ENCODE assay signal across 12 cellular contexts in genomic region chr11:129323896-129324522, GRCh38. TPM values are rescaled to one million over a fixed set of nuclear protein-coding genes. Genes with fewer than 3 reads are reported as not detected.
DNase-seq lines count a peak whose midpoint lies in the region; ATAC-seq and TF ChIP-seq lines count a peak whose summit lies in the region.
"Had no signal": no experiment of that assay in that cellular context is flagged by ENCODE, and none has a peak within 500 bp of the region (broad histone marks: within the 10 kb centered on the region; RNA-seq: fewer than 3 reads in every experiment).

No MANE protein-coding gene starts in this region.

- CTCF ChIA-PET in naive thymus-derived CD4-positive, alpha-beta T cell (lab: Charles Lee): no interaction called here

- H3K79me2 ChIP-seq in MM.1S (ENCODE audit: low read length): no peaks in the 10 kb centered on the region

- H3K9me3 ChIP-seq in naive thymus-derived CD4-positive, alpha-beta T cell (ENCODE audit: control insufficient read depth in 2 of 3, low read length in 3 of 3): no peaks in the 10 kb centered on the region
- H3K9me3 ChIP-seq in MM.1S (replicated peaks; ENCODE audit: insufficient read depth, low read length): no peaks in the 10 kb centered on the region

- H3K27me3 ChIP-seq in naive thymus-derived CD4-positive, alpha-beta T cell (ENCODE audit: control insufficient read depth in 2 of 2, insufficient read depth in 2 of 2, low read length in 2 of 2): no peaks in the 10 kb centered on the region
- no peaks in the 10 kb centered on the region for H3K27me3 ChIP-seq in MM.1S (replicated peaks; ENCODE audit: insufficient read depth, low read length)

- no peaks in the 10 kb centered on the region for H3K4me1 ChIP-seq in naive thymus-derived CD4-positive, alpha-beta T cell (ENCODE audit: control insufficient read depth in 2 of 2, insufficient read depth in 2 of 2, low read length in 2 of 2)
- no peaks in the 10 kb centered on the region for H3K4me1 ChIP-seq in MM.1S (ENCODE audit: low read length)

- DNase-seq in AG09319 (ENCODE audit: extremely low read depth, low read depth): peak; percentile 4
- peak; percentile 91 for DNase-seq in NB4 (ENCODE audit: low read depth)
- no peak for DNase-seq in naive thymus-derived CD4-positive, alpha-beta T cell
- DNase-seq in NCI-H187 (lab: John Stamatoyannopoulos, UW): no peak
- no peak for DNase-seq in MM.1S
- DNase-seq: DMS79 treated with DMSO at 0.1 percent for 48 hours, posterior cingulate gyrus had no signal

- ATAC-seq in naive thymus-derived CD4-positive, alpha-beta T cell: peak; percentile 76
- ATAC-seq in GM18858 (IDR thresholded peaks at IDR 0.05; ENCODE audit: unreplicated experiment) (no peak), HG03135 (IDR thresholded peaks at IDR 0.05; ENCODE audit: unreplicated experiment) (no peak)

- H3K4me2 ChIP-seq in MM.1S (ENCODE audit: low read depth, low read length): no peak overlapping the region

- peaks cover 52% of the 10 kb centered on the region for H3K4me1 Mint-ChIP-seq in dendritic cell treated with granulocyte-macrophage colony-stimulating factor and Interleukin-4, amounts not matched to agents 40 ng/mL and 50 ng/mL, for 4 days (ENCODE audit: low read depth)
- H3K4me1 Mint-ChIP-seq in naive thymus-derived CD4-positive, alpha-beta T cell: peaks cover 0 to 5% (median 0%) of the 10 kb centered on the region in 7 donors

- no peak overlapping the region for H3K4me3 ChIP-seq in NB4 (ENCODE audit: low read depth, low read length)
- no peak overlapping the region for H3K4me3 ChIP-seq in naive thymus-derived CD4-positive, alpha-beta T cell (ENCODE audit: low read length)
- no peak overlapping the region for H3K4me3 ChIP-seq in MM.1S (ENCODE audit: low read length)

- no peak overlapping the region for H2AFZ ChIP-seq in MM.1S (ENCODE audit: low read length)

- H3K9me2 ChIP-seq in MM.1S (replicated peaks; ENCODE audit: insufficient read depth, low read length): no peaks in the 10 kb centered on the region

- no peak for TF ChIP-seq CTCF in AG09319 (IDR thresholded peaks at IDR 0.05; ENCODE audit: low read depth, low read length)
- TF ChIP-seq CTCF in NB4 (IDR thresholded peaks at IDR 0.05; ENCODE audit: low read depth, low read length): no peak
- no peak for TF ChIP-seq CTCF in MM.1S (IDR thresholded peaks at IDR 0.05; ENCODE audit: low read length)

- no peak for TF ChIP-seq POLR2A in NB4 (IDR thresholded peaks at IDR 0.05; ENCODE audit: extremely low read depth, insufficient read length)

- no peaks in the 10 kb centered on the region for H4K20me1 ChIP-seq in MM.1S (ENCODE audit: insufficient read depth, low read length)

- H3K27ac Mint-ChIP-seq in dendritic cell treated with granulocyte-macrophage colony-stimulating factor and Interleukin-4, amounts not matched to agents 40 ng/mL and 50 ng/mL, for 4 days: no peak overlapping the region
- no peak overlapping the region for H3K27ac Mint-ChIP-seq in naive thymus-derived CD4-positive, alpha-beta T cell

- H3K27me3 Mint-ChIP-seq in dendritic cell treated with granulocyte-macrophage colony-stimulating factor and Interleukin-4, amounts not matched to agents 40 ng/mL and 50 ng/mL, for 4 days: peaks cover 6% of the 10 kb centered on the region
- H3K27me3 Mint-ChIP-seq in naive thymus-derived CD4-positive, alpha-beta T cell: peaks cover 0 to 24% (median 4%) of the 10 kb centered on the region in 5 donors

- H3K9me3 Mint-ChIP-seq in dendritic cell treated with granulocyte-macrophage colony-stimulating factor and Interleukin-4, amounts not matched to agents 40 ng/mL and 50 ng/mL, for 4 days: no peaks in the 10 kb centered on the region
- no peaks in the 10 kb centered on the region for H3K9me3 Mint-ChIP-seq in naive thymus-derived CD4-positive, alpha-beta T cell

- no peak overlapping the region for H3K27ac ChIP-seq in naive thymus-derived CD4-positive, alpha-beta T cell (ENCODE audit: low read depth, low read length)
- H3K27ac ChIP-seq in MM.1S (ENCODE audit: low read length): no peak overlapping the region

- no peaks in the 10 kb centered on the region for H3K36me3 ChIP-seq in naive thymus-derived CD4-positive, alpha-beta T cell (ENCODE audit: control insufficient read depth in 2 of 3, insufficient read depth in 3 of 3, low read length in 3 of 3)
- no peaks in the 10 kb centered on the region for H3K36me3 ChIP-seq in MM.1S (replicated peaks; ENCODE audit: insufficient read depth, low read length)

- intact Hi-C loops in dendritic cell treated with granulocyte-macrophage colony-stimulating factor and Interleukin-4, amounts not matched to agents 40 ng/mL and 50 ng/mL, for 4 days (cut with micrococcal nuclease): no loop called here
- intact Hi-C loops in naive thymus-derived CD4-positive, alpha-beta T cell (cut with micrococcal nuclease): no loop called here

- H3K4me3 Mint-ChIP-seq in dendritic cell treated with granulocyte-macrophage colony-stimulating factor and Interleukin-4, amounts not matched to agents 40 ng/mL and 50 ng/mL, for 4 days: peak overlapping the region; percentile 30
- no peak overlapping the region for H3K4me3 Mint-ChIP-seq in naive thymus-derived CD4-positive, alpha-beta T cell

- H3K36me3 Mint-ChIP-seq in dendritic cell treated with granulocyte-macrophage colony-stimulating factor and Interleukin-4, amounts not matched to agents 40 ng/mL and 50 ng/mL, for 4 days (ENCODE audit: low read depth): no peaks in the 10 kb centered on the region
- no peaks in the 10 kb centered on the region for H3K36me3 Mint-ChIP-seq in naive thymus-derived CD4-positive, alpha-beta T cell

- POLR2A ChIA-PET in naive thymus-derived CD4-positive, alpha-beta T cell (lab: Charles Lee): no interaction called here

- H3K9ac ChIP-seq in MM.1S (ENCODE audit: low read length): no peak overlapping the region

- no peaks in the 10 kb centered on the region for H3F3A ChIP-seq in MM.1S (ENCODE audit: insufficient read depth, low read length)

RNA-seq across cellular contexts. Expression of gene BARX2, which starts 51.6 kb away (rescaled TPM):
- under 1 TPM in 1 of 5 experiments, not detected in 4; 0.44 TPM for total RNA-seq in naive thymus-derived CD4-positive, alpha-beta T cell
- polyA plus RNA-seq in naive thymus-derived CD4-positive, alpha-beta T cell: not detected
- total RNA-seq: RPMI7951, subcutaneous adipose tissue had no signal

Comparison
In these comparisons a context has a peak if more than half of its experiments do, and no peak if none do; other contexts are left out.
1. DNase-seq: peak in AG09319 (single experiment) and NB4 (single experiment); none in naive thymus-derived CD4-positive, alpha-beta T cell (0 of 9), NCI-H187 (0 of 2) and MM.1S (single experiment).